In the genomic region with DNA sequence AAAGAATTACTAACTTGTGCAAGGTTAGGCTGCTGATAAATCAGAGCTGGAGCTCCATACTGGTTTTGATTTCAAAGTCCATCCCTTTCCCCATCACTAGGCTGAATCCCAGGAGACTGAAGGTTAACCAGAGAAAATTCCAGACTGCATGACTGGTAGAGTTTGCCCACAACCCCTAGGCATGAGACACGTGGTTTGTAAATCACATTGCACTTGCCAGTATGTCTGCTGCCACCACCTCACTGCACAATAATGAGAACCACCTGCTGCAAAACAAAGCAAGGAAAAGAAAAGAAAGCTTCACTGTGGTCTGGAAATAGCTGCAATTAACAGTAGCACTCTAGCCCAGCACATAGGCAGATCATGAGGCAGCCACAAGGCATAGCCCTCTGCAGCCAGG, we compare ENCODE assay signal across 17 cellular contexts.
"Had no signal": no experiment of that assay in that cellular context is flagged by ENCODE, and none has a peak within 500 bp of the region (broad histone marks: within the 10 kb centered on the region; RNA-seq: fewer than 3 reads in every experiment).

No MANE protein-coding gene starts in this region.

- H3K27ac Mint-ChIP-seq: activated CD8-positive, alpha-beta T cell treated with anti-CD3 and anti-CD28 coated beads, Interleukin-2, amount 10 ng/mL, durations not matched to agents 7 days and 5 days; dendritic cell treated with granulocyte-macrophage colony-stimulating factor and Interleukin-4, amounts not matched to agents 40 ng/mL and 50 ng/mL, for 4 days; stimulated activated naive CD8-positive, alpha-beta T cell treated with anti-CD3 and anti-CD28 coated beads, Interleukin-15, Interleukin-2, amounts not matched to agents 100 ng/mL and 50 ng/mL, for 24 hours; T-cell had no signal

- H3K36me3 ChIP-seq: gastrocnemius medialis, ovary, thoracic aorta, WERI-Rb-1 had no signal

- H3K4me3 ChIP-seq: gastrocnemius medialis, ovary, thoracic aorta had no signal

- H3K27me3 ChIP-seq: ovary had no signal

- ATAC-seq: activated CD8-positive, alpha-beta T cell treated with anti-CD3 and anti-CD28 coated beads, Interleukin-2, amount 10 ng/mL, durations not matched to agents 7 days and 5 days; esophagus mucosa; gastrocnemius medialis; left ventricle myocardium superior; T-cell had no signal

- H3K9me3 ChIP-seq: gastrocnemius medialis, ovary, thoracic aorta had no signal

- H3K36me3 Mint-ChIP-seq: brain, T-cell had no signal

- H3K4me1 ChIP-seq: gastrocnemius medialis had no signal

- DNase-seq: activated CD4-positive, alpha-beta T cell treated with anti-CD3 and anti-CD28 coated beads for 4 hours; activated CD8-positive, alpha-beta memory T cell treated with anti-CD3 and anti-CD28 coated beads, Interleukin-2, amount 50 U/mL, for 48 hours; activated CD8-positive, alpha-beta T cell treated with anti-CD3 and anti-CD28 coated beads, Interleukin-2, amount 10 ng/mL, durations not matched to agents 7 days and 5 days; gastrocnemius medialis; left ventricle myocardium superior; mesenchymal stem cell; ovary; stimulated activated CD4-positive, alpha-beta T cell treated with anti-CD3 and anti-CD28 coated beads, Interleukin-4, amount 100 ng/mL, for 1 hour; stimulated activated CD8-positive, alpha-beta memory T cell treated with anti-CD3 and anti-CD28 coated beads, Interleukin-4, amount 100 ng/mL, for 48 hours; T-cell; WERI-Rb-1 had no signal

- H3K27ac ChIP-seq: gastrocnemius medialis, ovary, thoracic aorta, WERI-Rb-1 had no signal

- FAIRE-seq: keratinocyte had no signal

- H3K9me3 Mint-ChIP-seq: dendritic cell treated with granulocyte-macrophage colony-stimulating factor and Interleukin-4, amounts not matched to agents 40 ng/mL and 50 ng/mL, for 4 days had no signal

- H3K4me3 Mint-ChIP-seq: activated CD8-positive, alpha-beta T cell treated with anti-CD3 and anti-CD28 coated beads, Interleukin-2, amount 10 ng/mL, durations not matched to agents 7 days and 5 days; brain; dendritic cell treated with granulocyte-macrophage colony-stimulating factor and Interleukin-4, amounts not matched to agents 40 ng/mL and 50 ng/mL, for 4 days; stimulated activated naive CD8-positive, alpha-beta T cell treated with anti-CD3 and anti-CD28 coated beads, Interleukin-15, Interleukin-2, amounts not matched to agents 100 ng/mL and 50 ng/mL, for 24 hours; T-cell had no signal

- H3K4me1 Mint-ChIP-seq: T-cell had no signal
